8 cellular contexts compared by ENCODE assay signal in genomic region chr19:13920940-13921744, GRCh38. TPM values are rescaled to one million over a fixed set of nuclear protein-coding genes. Genes with fewer than 3 reads are reported as not detected.
DNase-seq lines count a peak whose midpoint lies in the region; ATAC-seq lines count a peak whose summit lies in the region.

No MANE protein-coding gene starts in this region.

- no peak overlapping the region for H3K9ac ChIP-seq in SK-N-MC (ENCODE audit: insufficient read length)

- peak overlapping the region; percentile 31; the same call in 1 of the 2 replicates for H3K27ac ChIP-seq in SK-N-MC

- DNase-seq in EH (ENCODE audit: low read depth): peak; percentile 77
- DNase-seq in HT1080 (ENCODE audit: low read depth): peak; percentile 85
- no peak for DNase-seq in SK-N-MC (ENCODE audit: low read depth, low spot score)
- peak; percentile 29 for DNase-seq in epidermal melanocyte (ENCODE audit: insufficient read length, low spot score)
- peak; percentile 32 for DNase-seq in renal cortical epithelial cell (ENCODE audit: low read depth)
- DNase-seq in NCI-H128 (lab: John Stamatoyannopoulos, UW; ENCODE audit: unreplicated experiment): no peak
- no peak for DNase-seq in activated CD8-positive, alpha-beta memory T cell treated with anti-CD3 and anti-CD28 coated beads, Interleukin-2, amount 50 U/mL, for 4 hours

- no peak for ATAC-seq in HG02870 (IDR thresholded peaks at IDR 0.05; ENCODE audit: unreplicated experiment)

- no peaks in the 10 kb centered on the region for H3K9me3 ChIP-seq in SK-N-MC (ENCODE audit: low read depth, low read length)

- H3K36me3 ChIP-seq in SK-N-MC (ENCODE audit: insufficient read depth, low read length): peaks cover 43% of the 10 kb centered on the region

- no peak overlapping the region for H3K4me3 ChIP-seq in SK-N-MC

RNA-seq across cellular contexts. Expression of gene CC2D1A, which starts 15.1 kb away (rescaled TPM):
- 16.8 and 19.7 TPM in 2 replicates for total RNA-seq in HT1080 (2014; rRNA removed; shearing (Covaris generic))
- 15.0 and 15.7 TPM in 2 replicates for polyA plus RNA-seq in HT1080 (2015; cell fraction: cytosol; rRNA removed)
- 45.3 and 50.4 TPM in 2 replicates for polyA plus RNA-seq in HT1080 (2015; cell fraction: nucleus; rRNA removed)
- 4.9 and 18.1 TPM in 2 replicates for total RNA-seq in renal cortical epithelial cell

RNA-seq across cellular contexts. Expression of gene BRME1, which starts 15.2 kb away (rescaled TPM):
- total RNA-seq in HT1080 (2014; rRNA removed; shearing (Covaris generic)): 2.0 and 3.3 TPM in 2 replicates
- 0.55 and 0.97 TPM in 2 replicates for polyA plus RNA-seq in HT1080 (2015; cell fraction: cytosol; rRNA removed)
- polyA plus RNA-seq in HT1080 (2015; cell fraction: nucleus; rRNA removed): 3.6 and 4.1 TPM in 2 replicates
- total RNA-seq in renal cortical epithelial cell: 0.25 and 0.35 TPM in 2 replicates

RNA-seq across cellular contexts. Expression of gene PODNL1, which starts 17.1 kb away (rescaled TPM):
- 0.23 and 0.37 TPM in 2 replicates for total RNA-seq in HT1080 (2014; rRNA removed; shearing (Covaris generic))
- 1.1 and 2.4 TPM in 2 replicates for polyA plus RNA-seq in HT1080 (2015; cell fraction: cytosol; rRNA removed)
- 2.0 and 4.5 TPM in 2 replicates for polyA plus RNA-seq in HT1080 (2015; cell fraction: nucleus; rRNA removed)
- total RNA-seq in renal cortical epithelial cell: 0.17 and 0.89 TPM in 2 replicates

RNA-seq across cellular contexts. Expression of gene DCAF15, which starts 31.2 kb away (rescaled TPM):
- 35.0 and 44.0 TPM in 2 replicates for total RNA-seq in HT1080 (2014; rRNA removed; shearing (Covaris generic))
- 20.5 and 22.4 TPM in 2 replicates for polyA plus RNA-seq in HT1080 (2015; cell fraction: cytosol; rRNA removed)
- polyA plus RNA-seq in HT1080 (2015; cell fraction: nucleus; rRNA removed): 84.8 and 95.0 TPM in 2 replicates
- total RNA-seq in renal cortical epithelial cell: 10.9 and 15.0 TPM in 2 replicates

RNA-seq across cellular contexts. Expression of gene NANOS3, which starts 44.2 kb away (rescaled TPM):
- not detected in 2 replicates for total RNA-seq in HT1080 (2014; rRNA removed; shearing (Covaris generic))
- not detected in 2 replicates for polyA plus RNA-seq in HT1080 (2015; cell fraction: cytosol; rRNA removed)
- not detected in 2 replicates for polyA plus RNA-seq in HT1080 (2015; cell fraction: nucleus; rRNA removed)
- total RNA-seq in renal cortical epithelial cell: not detected in 2 replicates

Comparison
In these comparisons a context has a peak if more than half of its experiments do, and no peak if none do; other contexts are left out.
1. DNase-seq: peak in EH (single experiment), HT1080 (single experiment), epidermal melanocyte (single experiment) and renal cortical epithelial cell (single experiment); none in SK-N-MC (single experiment), NCI-H128 (single experiment) and activated CD8-positive, alpha-beta memory T cell treated with anti-CD3 and anti-CD28 coated beads, Interleukin-2, amount 50 U/mL, for 4 hours (single experiment).